In genomic region chr10:77636967-77637473, GRCh38 we compare ENCODE assay signal across 8 cellular contexts. TPM values are rescaled to one million over a fixed set of nuclear protein-coding genes. Genes with fewer than 3 reads are reported as not detected.
A peak's percentile ranks its signal among the peaks of the same experiment; 100 is the strongest.
DNase-seq lines count a peak whose midpoint lies in the region; ATAC-seq lines count a peak whose summit lies in the region.

No MANE protein-coding gene starts in this region.

- no CpG with 5 or more reads among the region's 52 CpGs for WGBS in iPS DF 6.9 (ENCODE audit: insufficient coverage, insufficient read length)

- no peaks in the 10 kb centered on the region for H3K36me3 ChIP-seq in iPS DF 6.9 (ENCODE audit: control insufficient read depth, insufficient read depth, low read length)

- H3K4me1 Mint-ChIP-seq in activated T-helper 17 cell treated with anti-CD3 and anti-CD28 coated beads, Interleukin-2, amount 50 U/mL, for 72 hours: peaks cover 4% of the 10 kb centered on the region
- H3K4me1 Mint-ChIP-seq in stimulated activated memory B cell treated with anti-CD40 and anti-IgM and Interleukin-4, amounts not matched to agents 10 μg/mL and 1 μg/mL and 100 μg/mL, for 72 hours: peaks cover 31% of the 10 kb centered on the region

- H3K36me3 Mint-ChIP-seq in activated T-helper 17 cell treated with anti-CD3 and anti-CD28 coated beads, Interleukin-2, amount 50 U/mL, for 72 hours (ENCODE audit: low read depth): no peaks in the 10 kb centered on the region
- H3K36me3 Mint-ChIP-seq in stimulated activated memory B cell treated with anti-CD40 and anti-IgM and Interleukin-4, amounts not matched to agents 10 μg/mL and 1 μg/mL and 100 μg/mL, for 72 hours: no peaks in the 10 kb centered on the region

- H3K27ac Mint-ChIP-seq in activated T-helper 17 cell treated with anti-CD3 and anti-CD28 coated beads, Interleukin-2, amount 50 U/mL, for 72 hours: no peak overlapping the region
- no peak overlapping the region for H3K27ac Mint-ChIP-seq in stimulated activated memory B cell treated with anti-CD40 and anti-IgM and Interleukin-4, amounts not matched to agents 10 μg/mL and 1 μg/mL and 100 μg/mL, for 72 hours

- no peaks in the 10 kb centered on the region for H3K9me3 ChIP-seq in iPS DF 6.9 (ENCODE audit: control insufficient read depth, insufficient read depth, low read length)

- peaks cover 32% of the 10 kb centered on the region for H3K27me3 ChIP-seq in iPS DF 6.9 (ENCODE audit: control insufficient read depth, insufficient read depth, low read length)

- H3K9me3 Mint-ChIP-seq in activated T-helper 17 cell treated with anti-CD3 and anti-CD28 coated beads, Interleukin-2, amount 50 U/mL, for 72 hours: no peaks in the 10 kb centered on the region
- H3K9me3 Mint-ChIP-seq in stimulated activated memory B cell treated with anti-CD40 and anti-IgM and Interleukin-4, amounts not matched to agents 10 μg/mL and 1 μg/mL and 100 μg/mL, for 72 hours: no peaks in the 10 kb centered on the region

- H3K4me3 Mint-ChIP-seq in activated T-helper 17 cell treated with anti-CD3 and anti-CD28 coated beads, Interleukin-2, amount 50 U/mL, for 72 hours: peak overlapping the region; percentile 25
- peak overlapping the region; percentile 85 for H3K4me3 Mint-ChIP-seq in stimulated activated memory B cell treated with anti-CD40 and anti-IgM and Interleukin-4, amounts not matched to agents 10 μg/mL and 1 μg/mL and 100 μg/mL, for 72 hours

- peak overlapping the region; percentile 59 for H3K4me3 ChIP-seq in iPS DF 6.9 (ENCODE audit: low read length)

- peaks cover 69% of the 10 kb centered on the region for H3K27me3 Mint-ChIP-seq in activated T-helper 17 cell treated with anti-CD3 and anti-CD28 coated beads, Interleukin-2, amount 50 U/mL, for 72 hours
- H3K27me3 Mint-ChIP-seq in stimulated activated memory B cell treated with anti-CD40 and anti-IgM and Interleukin-4, amounts not matched to agents 10 μg/mL and 1 μg/mL and 100 μg/mL, for 72 hours: peaks cover 80% of the 10 kb centered on the region

- peaks cover 7% of the 10 kb centered on the region for H3K4me1 ChIP-seq in iPS DF 6.9 (ENCODE audit: control insufficient read depth, insufficient read depth, low read length)

- DNase-seq in DMS53 (lab: John Stamatoyannopoulos, UW) (peak; percentile 52), DMS53 treated with DMSO at 0.1 percent for 48 hours (lab: John Stamatoyannopoulos, UW; ENCODE audit: unreplicated experiment) (no peak), iPS DF 6.9 (ENCODE audit: low read depth, low spot score) (no peak), SHP77 treated with DMSO at 0.1 percent for 48 hours (lab: John Stamatoyannopoulos, UW) (no peak), NCI-H2107 treated with DMSO at 0.1 percent for 48 hours (lab: John Stamatoyannopoulos, UW; ENCODE audit: unreplicated experiment) (no peak), NCI-H774 (lab: John Stamatoyannopoulos, UW) (no peak)

- no peak for ATAC-seq in activated T-helper 17 cell treated with anti-CD3 and anti-CD28 coated beads, Interleukin-2, amount 50 U/mL, for 72 hours (replicated peaks)
- no peak for ATAC-seq in stimulated activated memory B cell treated with anti-CD40 and anti-IgM and Interleukin-4, amounts not matched to agents 10 μg/mL and 1 μg/mL and 100 μg/mL, for 72 hours

- H3K27ac ChIP-seq in iPS DF 6.9 (ENCODE audit: low read length): no peak overlapping the region

RNA-seq across cellular contexts. Expression of gene KCNMA1, which starts 0.6 kb away (rescaled TPM):
- total RNA-seq in activated T-helper 17 cell treated with anti-CD3 and anti-CD28 coated beads, Interleukin-2, amount 50 U/mL, for 72 hours: under 1 TPM; 0.48 to 0.56 TPM
